12 cellular contexts compared by ENCODE assay signal in the genomic region with DNA sequence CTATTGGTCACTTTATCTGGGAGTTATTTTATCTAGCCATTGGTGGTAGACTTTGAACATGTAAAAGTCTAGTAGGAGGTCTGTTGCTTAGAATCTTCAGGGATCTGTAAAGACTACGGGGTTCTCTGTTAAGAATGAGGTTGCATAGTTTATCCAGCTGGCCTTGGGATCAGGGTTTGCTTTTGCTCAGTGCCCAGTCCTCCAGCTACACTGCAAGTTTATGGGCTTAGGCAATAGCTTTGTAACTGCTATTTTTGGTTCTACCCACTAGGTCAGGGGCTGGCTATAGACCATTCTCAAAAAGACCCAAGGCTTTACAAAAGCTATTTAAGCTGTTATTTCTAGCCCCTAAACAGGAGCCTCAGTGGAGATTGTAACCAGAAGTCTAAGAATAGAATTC. TPM values are rescaled to one million over a fixed set of nuclear protein-coding genes. Genes with fewer than 3 reads are reported as not detected.
DNase-seq lines count a peak whose midpoint lies in the region; ATAC-seq, FAIRE-seq and TF ChIP-seq lines count a peak whose summit lies in the region.
"Had no signal": no experiment of that assay in that cellular context is flagged by ENCODE, and none has a peak within 500 bp of the region (broad histone marks: within the 10 kb centered on the region; RNA-seq: fewer than 3 reads in every experiment).

No MANE protein-coding gene starts in this region.

- peaks cover 91% of the 10 kb centered on the region for H4K20me1 ChIP-seq in hepatocyte (ENCODE audit: insufficient read depth, poor library complexity, severe bottlenecking)

- H3K27ac ChIP-seq in breast epithelium (peak overlapping the region in 1 of 2 donors; percentile 22), hepatocyte (peak overlapping the region; percentile 44), upper lobe of right lung (no peak overlapping the region)

- no peak for TF ChIP-seq POLR2A in breast epithelium (IDR thresholded peaks at IDR 0.05)

- no peak overlapping the region for H2AFZ ChIP-seq in hepatocyte

- no peaks in the 10 kb centered on the region for H3K27me3 ChIP-seq in breast epithelium
- H3K27me3 ChIP-seq in bronchial epithelial cell (ENCODE audit: control insufficient read depth, insufficient read depth, low read length), result no peaks in the 10 kb centered on the region
- H3K27me3 ChIP-seq in hepatocyte, result no peaks in the 10 kb centered on the region
- no peaks in the 10 kb centered on the region for H3K27me3 ChIP-seq in upper lobe of right lung

- peak overlapping the region; percentile 17 for H3K27ac Mint-ChIP-seq in MCF 10A (ENCODE audit: low read depth, unreplicated experiment)
- H3K27ac Mint-ChIP-seq: dendritic cell treated with granulocyte-macrophage colony-stimulating factor and Interleukin-4, amounts not matched to agents 40 ng/mL and 50 ng/mL, for 4 days had no signal

- peaks cover 30% of the 10 kb centered on the region for H3K36me3 Mint-ChIP-seq in MCF 10A (ENCODE audit: insufficient read depth, unreplicated experiment)

- no peaks in the 10 kb centered on the region for H3K36me3 ChIP-seq in breast epithelium
- H3K36me3 ChIP-seq in bronchial epithelial cell (ENCODE audit: control insufficient read depth, insufficient read depth, low read length), result no peaks in the 10 kb centered on the region
- no peaks in the 10 kb centered on the region for H3K36me3 ChIP-seq in hepatocyte (replicated peaks; ENCODE audit: insufficient read depth, low read depth)
- H3K36me3 ChIP-seq in upper lobe of right lung, result peaks cover 39% of the 10 kb centered on the region

- ATAC-seq in upper lobe of right lung (peak; percentile 19), HG03442 (IDR thresholded peaks at IDR 0.05; ENCODE audit: unreplicated experiment) (no peak)

- peaks cover 99% of the 10 kb centered on the region for H3K79me2 ChIP-seq in hepatocyte

- TF ChIP-seq CTCF in MCF 10A (IDR thresholded peaks at IDR 0.05; ENCODE audit: unreplicated experiment), result no peak
- TF ChIP-seq CTCF in breast epithelium (IDR thresholded peaks at IDR 0.05), result no peak
- TF ChIP-seq CTCF in bronchial epithelial cell (IDR thresholded peaks at IDR 0.05; ENCODE audit: insufficient read depth, low read length, severe bottlenecking), result no peak
- no peak for TF ChIP-seq CTCF in hepatocyte (IDR thresholded peaks at IDR 0.05; ENCODE audit: poor library complexity)
- TF ChIP-seq CTCF in upper lobe of right lung (IDR thresholded peaks at IDR 0.05), result no peak

- 39% methylated on average over 1 of the region's 1 CpG for WGBS in hepatocyte (ENCODE audit: low lambda C conversion rate, missing lambda C conversion rate)

- H3K9me3 ChIP-seq in breast epithelium (no peaks in the 10 kb centered on the region), hepatocyte (ENCODE audit: low read depth) (no peaks in the 10 kb centered on the region), upper lobe of right lung (no peaks in the 10 kb centered on the region)

- no peaks in the 10 kb centered on the region for H3K4me1 ChIP-seq in breast epithelium
- H3K4me1 ChIP-seq in hepatocyte (ENCODE audit: insufficient read depth), result peaks cover 24% of the 10 kb centered on the region
- H3K4me1 ChIP-seq in upper lobe of right lung, result peaks cover 44% of the 10 kb centered on the region

- H3K4me1 Mint-ChIP-seq in MCF 10A (ENCODE audit: insufficient read depth, unreplicated experiment), result peaks cover 8% of the 10 kb centered on the region

- peak overlapping the region; percentile 45 for H3K4me2 ChIP-seq in hepatocyte

- H3K4me3 Mint-ChIP-seq in MCF 10A (ENCODE audit: unreplicated experiment), result peak overlapping the region; percentile 19
- H3K4me3 Mint-ChIP-seq: dendritic cell treated with granulocyte-macrophage colony-stimulating factor and Interleukin-4, amounts not matched to agents 40 ng/mL and 50 ng/mL, for 4 days had no signal

- no peaks in the 10 kb centered on the region for H3K27me3 Mint-ChIP-seq in MCF 10A (ENCODE audit: insufficient read depth, unreplicated experiment)
- H3K27me3 Mint-ChIP-seq: dendritic cell treated with granulocyte-macrophage colony-stimulating factor and Interleukin-4, amounts not matched to agents 40 ng/mL and 50 ng/mL, for 4 days had no signal

- H3K4me3 ChIP-seq in breast epithelium, result no peak overlapping the region
- H3K4me3 ChIP-seq in bronchial epithelial cell (ENCODE audit: low read depth, low read length), result peak overlapping the region; percentile 12
- H3K4me3 ChIP-seq in hepatocyte, result no peak overlapping the region
- no peak overlapping the region for H3K4me3 ChIP-seq in upper lobe of right lung

- CTCF ChIA-PET in MCF 10A (lab: Yijun Ruan, JAX), result interaction anchor here (0.6 to 3.3 kb wide), 8 partner anchors 10 to 370 kb away, joined by 3 to 43 read pairs (median 4); a partner anchor contains a TSS

- intact Hi-C loops in MCF 10A (cut with micrococcal nuclease) (no loop called here), breast epithelium (cut with DNase I; ENCODE audit: low total_unique reads) (no loop called here), upper lobe of right lung (cut with DNase I) (no loop called here)

- BruUV-seq in MCF 10A (replicated peaks; lab: Mats Ljungman, UMichigan), result no TSS peak

- H3K9me2 ChIP-seq in hepatocyte (replicated peaks; ENCODE audit: insufficient read depth), result no peaks in the 10 kb centered on the region

- peak; percentile 13 for DNase-seq in MCF 10A (ENCODE audit: unreplicated experiment)
- no peak for DNase-seq in breast epithelium (ENCODE audit: low spot score in 2 of 2)
- peak; percentile 10 for DNase-seq in bronchial epithelial cell (ENCODE audit: low read depth)
- peak; percentile 8 for DNase-seq in hepatocyte (ENCODE audit: low spot score)
- DNase-seq in upper lobe of right lung, result no peak
- no peak for DNase-seq in NCI-H526 (lab: John Stamatoyannopoulos, UW)
- DNase-seq in COLO668 (lab: John Stamatoyannopoulos, UW; ENCODE audit: unreplicated experiment), result no peak
- DNase-seq: DND-41, hypothalamus, NCI-H1930 had no signal

- no peaks in the 10 kb centered on the region for H3K9me3 Mint-ChIP-seq in MCF 10A (ENCODE audit: unreplicated experiment)
- H3K9me3 Mint-ChIP-seq: dendritic cell treated with granulocyte-macrophage colony-stimulating factor and Interleukin-4, amounts not matched to agents 40 ng/mL and 50 ng/mL, for 4 days had no signal

- POLR2A ChIA-PET in MCF 10A (lab: Yijun Ruan, JAX), result interaction anchor here (0.7 to 7.1 kb wide), 11 partner anchors 9 to 1867 kb away, joined by 3 to 122 read pairs (median 5); a partner anchor contains a TSS

- no peak for FAIRE-seq in bronchial epithelial cell (lab: Jason Lieb, UNC)

RNA-seq across cellular contexts. Expression of a gene that starts 9.8 kb away (rescaled TPM):
- total RNA-seq in MCF 10A (2022) (108 and 123 TPM in 2 replicates), breast epithelium (10 to 100 TPM; 50.5 to 93.8 (median 63.8) TPM), bronchial epithelial cell (21.3 and 31.2 TPM in 2 replicates), hepatocyte (55.1 and 59.3 TPM in 2 replicates), upper lobe of right lung (105 TPM)
- polyA plus RNA-seq in hepatocyte, result 84.6 and 89.1 TPM in 2 replicates

Comparison
In these comparisons a context has a peak if more than half of its experiments do, and no peak if none do; other contexts are left out.
1. DNase-seq: peak in MCF 10A (single experiment), bronchial epithelial cell (single experiment) and hepatocyte (single experiment); none in breast epithelium (0 of 2), upper lobe of right lung (single experiment), NCI-H526 (0 of 2) and COLO668 (single experiment).